In genomic region chr5:162990856-162991497, GRCh38 we compare ENCODE assay signal across 17 cellular contexts.
DNase-seq lines count a peak whose midpoint lies in the region; ATAC-seq and TF ChIP-seq lines count a peak whose summit lies in the region.
"Had no signal": no experiment of that assay in that cellular context is flagged by ENCODE, and none has a peak within 500 bp of the region (broad histone marks: within the 10 kb centered on the region; RNA-seq: fewer than 3 reads in every experiment).

No MANE protein-coding gene starts in this region.

- H3K36me3 ChIP-seq in gastrocnemius medialis: no peaks in the 10 kb centered on the region
- H3K36me3 ChIP-seq in brain microvascular endothelial cell (replicated peaks): no peaks in the 10 kb centered on the region

- H3K9me3 ChIP-seq in gastrocnemius medialis: no peaks in the 10 kb centered on the region

- no peak for DNase-seq in GOT3 (lab: John Stamatoyannopoulos, UW)
- no peak for DNase-seq in gastrocnemius medialis
- no peak for DNase-seq in brain microvascular endothelial cell
- no peak for DNase-seq in NCI-H1694 (lab: John Stamatoyannopoulos, UW)
- DNase-seq: activated CD4-positive, alpha-beta T cell treated with anti-CD3 and anti-CD28 coated beads, Interleukin-2, amount 10 ng/mL, durations not matched to agents 24 days and 14 days; DMS153; effector CD8-positive, alpha-beta T cell; foreskin fibroblast; NCI-H2107; OCI-M1; T-cell had no signal

- intact Hi-C loops in gastrocnemius medialis (cut with DNase I; ENCODE audit: low total_unique reads): no loop called here

- TF ChIP-seq POLR2A in gastrocnemius medialis (IDR thresholded peaks at IDR 0.05): no peak

- no peaks in the 10 kb centered on the region for H3K4me1 ChIP-seq in gastrocnemius medialis

- H3K27ac ChIP-seq in gastrocnemius medialis (no peak overlapping the region), brain microvascular endothelial cell (no peak overlapping the region)

- in situ Hi-C loops in gastrocnemius medialis (cut with MboI; ENCODE audit: low sequenced_read_pairs in 4 of 4): no loop called here
- in situ Hi-C loops in brain microvascular endothelial cell (cut with HindIII; ENCODE audit: low pct_ligation_motif_present, low sequenced_read_pairs): no loop called here

- H3K27me3 ChIP-seq in gastrocnemius medialis (no peaks in the 10 kb centered on the region), brain microvascular endothelial cell (replicated peaks) (no peaks in the 10 kb centered on the region)

- H3K4me3 ChIP-seq in gastrocnemius medialis (no peak overlapping the region), brain microvascular endothelial cell (ENCODE audit: low read depth, low read length) (no peak overlapping the region)

- no peak for TF ChIP-seq CTCF in gastrocnemius medialis (IDR thresholded peaks at IDR 0.05 in 4 of 5, conservative IDR thresholded peaks at IDR 0.05 in 1 of 5)
- TF ChIP-seq CTCF in brain microvascular endothelial cell (IDR thresholded peaks at IDR 0.05; ENCODE audit: low read depth, low read length, missing control alignments): no peak

- ATAC-seq in GM18519 (IDR thresholded peaks at IDR 0.05; ENCODE audit: low FRiP score, unreplicated experiment) (peak; percentile 40), GM21360 (IDR thresholded peaks at IDR 0.05; ENCODE audit: unreplicated experiment) (peak; percentile 64), HG02938 (IDR thresholded peaks at IDR 0.05; ENCODE audit: unreplicated experiment) (peak; percentile 89), HG03521 (IDR thresholded peaks at IDR 0.05; ENCODE audit: unreplicated experiment) (peak; percentile 61), gastrocnemius medialis (no peak)
- ATAC-seq: HCT116; stimulated activated effector memory CD8-positive, alpha-beta T cell treated with anti-CD3 and anti-CD28 coated beads, Interleukin-12 subunit alpha, Interleukin-12 subunit beta, amount 100 ng/mL, for 72 hours; T-cell had no signal

Comparison
In these comparisons a context has a peak if more than half of its experiments do, and no peak if none do; other contexts are left out.
1. ATAC-seq: peak in GM18519 (single experiment), GM21360 (single experiment), HG02938 (single experiment) and HG03521 (single experiment); none in gastrocnemius medialis (0 of 2).